ENCODE assay signal across 28 cellular contexts in the genomic region with DNA sequence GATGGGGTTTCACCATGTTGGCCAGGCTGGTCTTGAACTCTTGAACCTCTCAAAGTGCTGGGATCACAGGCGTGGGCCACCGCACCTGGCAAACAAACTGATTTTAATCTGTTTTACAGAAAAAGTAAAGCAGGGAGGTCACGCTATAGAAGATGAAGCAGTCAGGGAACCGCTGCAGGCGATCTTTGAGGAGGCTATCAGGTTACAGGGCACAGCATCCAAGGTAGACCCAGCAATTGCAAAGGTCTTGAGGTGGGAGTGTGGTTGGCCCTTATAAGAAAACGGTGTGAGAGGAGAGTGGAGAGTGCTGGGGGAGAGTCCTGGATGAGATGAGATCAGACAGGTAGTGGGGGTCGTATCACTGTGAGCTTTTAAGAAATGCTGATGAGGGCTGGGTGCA. TPM values are rescaled to one million over a fixed set of nuclear protein-coding genes. Genes with fewer than 3 reads are reported as not detected.
"Had no signal": no experiment of that assay in that cellular context is flagged by ENCODE, and none has a peak within 500 bp of the region (broad histone marks: within the 10 kb centered on the region; RNA-seq: fewer than 3 reads in every experiment).

No MANE protein-coding gene starts in this region.

- H3K27ac Mint-ChIP-seq: activated naive CD4-positive, alpha-beta T cell treated with anti-CD3 and anti-CD28 coated beads for 36 hours; activated naive CD8-positive, alpha-beta T cell treated with anti-CD3 and anti-CD28 coated beads, Interleukin-2, amount 10 ng/mL, durations not matched to agents 7 days and 5 days; activated T-helper 2 cell treated with anti-CD3 and anti-CD28 coated beads, Interferon-gamma antibody, Interleukin-2, Interleukin-4, amounts not matched to agents 10 μg/mL and 5 μg/mL and 100 μg/mL, durations not matched to agents 14 hours and 24 hours and 36 hours had no signal

- H3K36me3 ChIP-seq: breast epithelium, transverse colon, uterus had no signal

- H3K27me3 ChIP-seq: breast epithelium, esophagus muscularis mucosa, sigmoid colon, stomach, transverse colon, uterus had no signal

- DNase-seq: activated naive CD4-positive, alpha-beta T cell treated with anti-CD3 and anti-CD28 coated beads for 36 hours; activated naive CD8-positive, alpha-beta T cell treated with anti-CD3 and anti-CD28 coated beads, Interleukin-2, amount 10 ng/mL, durations not matched to agents 7 days and 5 days; activated T-cell treated with anti-CD3 and anti-CD28 coated beads, Interleukin-2, amount 50 U/mL, for 1 hour; amniotic stem cell; dorsolateral prefrontal cortex; effector memory CD8-positive, alpha-beta T cell; glutamatergic neuron; hippocampal formation; left ventricle myocardium superior; posterior cingulate gyrus; stimulated activated CD4-positive, alpha-beta T cell treated with anti-CD3 and anti-CD28 coated beads, Interleukin-15, amount 100 ng/mL, for 24 hours; stomach; T-helper 9 cell; transverse colon; uterus had no signal

- H3K4me2 ChIP-seq: smooth muscle cell had no signal

- H3K27ac ChIP-seq: breast epithelium, dorsolateral prefrontal cortex, esophagus muscularis mucosa, sigmoid colon, stomach, transverse colon, uterus had no signal

- ATAC-seq: effector memory CD8-positive, alpha-beta T cell; left ventricle myocardium superior; stimulated activated memory B cell treated with anti-CD40 and anti-IgM and Interleukin-4, amounts not matched to agents 10 μg/mL and 1 μg/mL and 100 μg/mL, for 72 hours had no signal

- H3K4me3 ChIP-seq: breast epithelium, dorsolateral prefrontal cortex, esophagus muscularis mucosa, sigmoid colon, smooth muscle cell, stomach, transverse colon, uterus had no signal

- H3K27me3 Mint-ChIP-seq: stimulated activated memory B cell treated with anti-CD40 and anti-IgM and Interleukin-4, amounts not matched to agents 10 μg/mL and 1 μg/mL and 100 μg/mL, for 72 hours had no signal

- H3K4me1 ChIP-seq: breast epithelium, uterus had no signal

- H3K9me3 Mint-ChIP-seq: activated naive CD4-positive, alpha-beta T cell treated with anti-CD3 and anti-CD28 coated beads for 36 hours; activated naive CD8-positive, alpha-beta T cell treated with anti-CD3 and anti-CD28 coated beads, Interleukin-2, amount 10 ng/mL, durations not matched to agents 7 days and 5 days; activated T-helper 2 cell treated with anti-CD3 and anti-CD28 coated beads, Interferon-gamma antibody, Interleukin-2, Interleukin-4, amounts not matched to agents 10 μg/mL and 5 μg/mL and 100 μg/mL, durations not matched to agents 14 hours and 24 hours and 36 hours; central memory CD8-positive, alpha-beta T cell; effector memory CD8-positive, alpha-beta T cell; neural crest cell; stimulated activated memory B cell treated with anti-CD40 and anti-IgM and Interleukin-4, amounts not matched to agents 10 μg/mL and 1 μg/mL and 100 μg/mL, for 72 hours had no signal

- H3K9me3 ChIP-seq: breast epithelium, esophagus muscularis mucosa, sigmoid colon, stomach, transverse colon, uterus had no signal

- H3K4me3 Mint-ChIP-seq: activated naive CD4-positive, alpha-beta T cell treated with anti-CD3 and anti-CD28 coated beads for 36 hours; activated naive CD8-positive, alpha-beta T cell treated with anti-CD3 and anti-CD28 coated beads, Interleukin-2, amount 10 ng/mL, durations not matched to agents 7 days and 5 days; stimulated activated memory B cell treated with anti-CD40 and anti-IgM and Interleukin-4, amounts not matched to agents 10 μg/mL and 1 μg/mL and 100 μg/mL, for 72 hours had no signal

RNA-seq across cellular contexts. Expression of gene RNF186, which starts 12.8 kb away (rescaled TPM):
- total RNA-seq: activated naive CD4-positive, alpha-beta T cell treated with anti-CD3 and anti-CD28 coated beads for 36 hours; activated naive CD8-positive, alpha-beta T cell treated with anti-CD3 and anti-CD28 coated beads, Interleukin-2, amount 10 ng/mL, durations not matched to agents 7 days and 5 days; activated T-helper 2 cell treated with anti-CD3 and anti-CD28 coated beads, Interferon-gamma antibody, Interleukin-2, Interleukin-4, amounts not matched to agents 10 μg/mL and 5 μg/mL and 100 μg/mL, durations not matched to agents 14 hours and 24 hours and 36 hours; dorsolateral prefrontal cortex; esophagus muscularis mucosa; frontal cortex; left ventricle myocardium superior; mononuclear cell; myocyte; neural crest cell; omental fat pad; sigmoid colon; smooth muscle cell; temporal lobe had no signal
- polyA plus RNA-seq: smooth muscle cell had no signal
